In genomic region chr2:191014653-191015020, GRCh38 we compare ENCODE assay signal across 8 cellular contexts. TPM values are rescaled to one million over a fixed set of nuclear protein-coding genes. Genes with fewer than 3 reads are reported as not detected.
DNase-seq lines count a peak whose midpoint lies in the region; ATAC-seq and TF ChIP-seq lines count a peak whose summit lies in the region.

No MANE protein-coding gene starts in this region.

- H3K4me3 ChIP-seq in neutrophil (ENCODE audit: low read depth in 1 of 2, low read length in 1 of 2) = peak overlapping the region; percentile 96 to 97

- H3K27me3 ChIP-seq in neutrophil = no peaks in the 10 kb centered on the region

- intact Hi-C loops in head of caudate nucleus (cut with DNase I) = loop anchor here (2.0 to 5.0 kb wide), 2 partner anchors 134 to 367 kb away; partner anchors contain the start of genes GLS and NAB1

- no peaks in the 10 kb centered on the region for H3K9me3 ChIP-seq in neutrophil

- H3K4me1 ChIP-seq in neutrophil (ENCODE audit: control insufficient read depth in 1 of 2, insufficient read depth in 1 of 2, low read depth in 1 of 2, low read length in 1 of 2) = peaks cover 38 to 40% of the 10 kb centered on the region in 2 experiments

- no peak for TF ChIP-seq CTCF in neutrophil (IDR thresholded peaks at IDR 0.05)

- peak overlapping the region; percentile 96 for H3K27ac ChIP-seq in neutrophil

- ATAC-seq in HG03045 (IDR thresholded peaks at IDR 0.05; ENCODE audit: unreplicated experiment) = peak; percentile 6
- no peak for ATAC-seq in GM18873 (IDR thresholded peaks at IDR 0.05; ENCODE audit: low FRiP score, unreplicated experiment)
- no peak for ATAC-seq in GM21423 (IDR thresholded peaks at IDR 0.05; ENCODE audit: unreplicated experiment)
- no peak for ATAC-seq in GM21737 (IDR thresholded peaks at IDR 0.05; ENCODE audit: unreplicated experiment)

- DNase-seq in DMS53 treated with DMSO at 0.1 percent for 48 hours (lab: John Stamatoyannopoulos, UW; ENCODE audit: unreplicated experiment) = peak; percentile 54
- DNase-seq in cerebellum (ENCODE audit: low spot score) = peak; percentile 6
- DNase-seq in head of caudate nucleus = no peak

- H3K36me3 ChIP-seq in neutrophil = peaks cover 25% of the 10 kb centered on the region

RNA-seq across cellular contexts. Expression of gene STAT1, which starts 0.7 kb away (rescaled TPM):
- total RNA-seq in cerebellum = 24.7 TPM

Comparison
In these comparisons a context has a peak if more than half of its experiments do, and no peak if none do; other contexts are left out.
1. DNase-seq: peak in DMS53 treated with DMSO at 0.1 percent for 48 hours (single experiment) and cerebellum (single experiment); none in head of caudate nucleus (0 of 42).